Comparison of ENCODE assay signal across 1 cellular context in the genomic region with DNA sequence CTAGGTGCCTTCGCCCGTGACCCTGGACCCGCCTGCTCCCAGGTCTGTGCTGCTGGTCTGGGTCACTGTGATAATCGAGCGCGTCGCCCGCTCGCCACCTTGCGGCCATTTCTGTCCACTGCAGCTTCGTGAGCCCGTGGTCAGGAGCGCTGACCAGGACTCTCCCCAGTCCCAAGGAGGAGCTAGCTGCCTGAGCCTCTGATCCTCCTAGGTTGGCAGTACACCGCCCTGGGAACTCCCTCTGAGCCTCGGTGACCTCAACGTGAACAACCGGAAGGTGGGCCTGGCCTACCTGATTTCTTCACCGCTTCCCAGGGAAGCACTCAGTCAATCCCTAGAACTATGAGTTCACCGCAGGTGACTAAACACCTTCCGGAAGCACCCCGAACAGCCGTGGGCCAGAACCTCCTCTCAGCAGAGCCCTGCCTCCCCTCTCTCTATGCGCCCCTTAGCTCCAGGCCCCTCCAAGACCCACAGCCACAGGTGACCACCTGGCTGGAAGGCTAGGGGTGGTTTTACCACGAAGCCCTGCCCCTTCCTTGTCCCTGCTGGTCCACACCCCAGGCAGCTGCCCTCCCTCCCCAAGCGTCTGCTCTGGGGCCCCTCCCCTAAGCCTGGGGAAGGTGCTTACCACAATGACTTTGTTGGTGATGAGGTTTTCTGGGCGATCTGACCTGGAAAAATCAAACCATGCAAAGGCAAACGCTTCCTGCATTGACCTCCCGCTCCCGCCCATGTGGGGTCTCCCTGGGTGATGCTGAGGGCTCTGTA.
A peak's percentile ranks its signal among the peaks of the same experiment; 100 is the strongest.
TF ChIP-seq lines count a peak whose summit lies in the region.

No MANE protein-coding gene starts in this region.

TF ChIP-seq in GM12878, 131 proteins besides CTCF, POLR2A, EP300 and RAD21 (continued from another document):
- 0 out of 4 replicates have a peak, but pooled peaks of 1 of the 2 experiments have one; percentile 15 for TF ChIP-seq BHLHE40 (IDR thresholded peaks at IDR 0.05; ENCODE audit: borderline replicate concordance in 1 of 2, low read depth in 2 of 2, low read length in 1 of 2)
- TF ChIP-seq YY1 (IDR thresholded peaks at IDR 0.05; ENCODE audit: low read depth, low read length) = 0 out of 2 replicates have a peak, but pooled peaks have one; percentile 17
